In the genomic region with DNA sequence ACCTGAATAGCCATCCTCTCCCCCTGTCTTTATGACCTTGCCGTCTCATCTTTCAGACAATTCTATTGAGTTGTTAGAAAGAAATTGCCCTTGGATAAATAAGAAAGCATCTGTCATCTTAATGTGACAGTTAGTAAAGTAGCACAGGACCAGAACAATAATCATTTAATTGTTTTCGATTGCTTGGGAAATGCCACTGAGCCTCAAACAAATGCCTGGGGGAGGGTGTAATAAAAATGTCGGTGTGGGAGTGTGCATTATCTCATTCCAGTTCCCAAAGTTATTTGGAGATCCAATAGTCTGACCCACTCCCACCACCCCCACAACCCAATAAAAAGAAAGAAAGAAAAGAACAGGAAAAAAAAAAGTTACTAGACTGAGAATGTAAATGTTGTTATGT, we compare ENCODE assay signal across 23 cellular contexts.
"Had no signal": no experiment of that assay in that cellular context is flagged by ENCODE, and none has a peak within 500 bp of the region (broad histone marks: within the 10 kb centered on the region; RNA-seq: fewer than 3 reads in every experiment).

No MANE protein-coding gene starts in this region.

- H3K4me3 ChIP-seq: colonic mucosa, gastrocnemius medialis, left ventricle myocardium inferior, lung, mucosa of descending colon, right lobe of liver, testis, vagina had no signal

- H3K36me3 ChIP-seq: colonic mucosa, gastrocnemius medialis, left ventricle myocardium inferior, right lobe of liver, vagina had no signal

- H3K9me3 ChIP-seq: colonic mucosa, gastrocnemius medialis, left ventricle myocardium inferior, mucosa of descending colon, right lobe of liver, testis, vagina had no signal

- H3K27ac ChIP-seq: colonic mucosa, gastrocnemius medialis, left ventricle myocardium inferior, right lobe of liver, testis, vagina had no signal

- H3K4me1 ChIP-seq: colonic mucosa, gastrocnemius medialis, left ventricle myocardium inferior, right lobe of liver, testis, vagina had no signal

- H3K27me3 ChIP-seq: colonic mucosa, gastrocnemius medialis, right lobe of liver, testis, vagina had no signal

- DNase-seq: activated B cell treated with CpG ODN at 0.5 μM for 24 hours; activated CD4-positive, alpha-beta T cell treated with anti-CD3 and anti-CD28 coated beads for 36 hours; activated CD8-positive, alpha-beta memory T cell treated with anti-CD3 and anti-CD28 coated beads, Interleukin-2, amount 10 ng/mL, durations not matched to agents 7 days and 5 days; activated CD8-positive, alpha-beta T cell treated with anti-CD3 and anti-CD28 coated beads, Interleukin-2, amount 10 ng/mL, durations not matched to agents 7 days and 5 days; activated naive CD8-positive, alpha-beta T cell treated with anti-CD3 and anti-CD28 coated beads, Interleukin-2, amount 50 U/mL, for 24 hours; activated T-cell treated with anti-CD3 and anti-CD28 coated beads, Interleukin-2, amount 50 U/mL, for 48 hours; amygdala; cerebellar nuclear complex; colonic mucosa; effector CD8-positive, alpha-beta T cell; gastrocnemius medialis; glutamatergic neuron; left ventricle myocardium inferior; mucosa of descending colon; posterior cingulate gyrus; right lobe of liver; stimulated activated CD4-positive, alpha-beta T cell treated with anti-CD3 and anti-CD28 coated beads, Interleukin-4, amount 100 ng/mL, for 1 hour; stimulated activated naive CD8-positive, alpha-beta T cell treated with anti-CD3 and anti-CD28 coated beads, Interleukin-15, Interleukin-2, amounts not matched to agents 100 U/mL and 50 U/mL, for 24 hours; T-helper 17 cell; T1000; testis had no signal
